ENCODE assay signal across 8 cellular contexts in genomic region chr2:164015328-164016123, GRCh38.
A peak's percentile ranks its signal among the peaks of the same experiment; 100 is the strongest.
DNase-seq lines count a peak whose midpoint lies in the region; ATAC-seq and TF ChIP-seq lines count a peak whose summit lies in the region.

No MANE protein-coding gene starts in this region.

- H3K4me3 Mint-ChIP-seq in CD8-positive, alpha-beta T cell: no peak overlapping the region

- no CpG with 5 or more reads among the region's 12 CpGs for WGBS in neuronal stem cell (ENCODE audit: extremely low coverage in 2 of 2, insufficient read length in 2 of 2, insufficient replicate concordance in 1 of 2), 2 donors
- WGBS in adrenal gland, 4 donors: 69 to 76% (median 72%) methylated on average over 12 of the region's 12 CpGs

- CTCF ChIA-PET in CD8-positive, alpha-beta T cell (lab: Charles Lee): no interaction called here

- peak overlapping the region; percentile 52 for H3K27ac ChIP-seq in neuronal stem cell (replicated peaks; ENCODE audit: low read length)
- no peak overlapping the region for H3K27ac ChIP-seq in CD8-positive, alpha-beta T cell (ENCODE audit: low read depth, low read length)
- H3K27ac ChIP-seq in adrenal gland: no peak overlapping the region

- no peak overlapping the region for H2BK15ac ChIP-seq in neuronal stem cell (ENCODE audit: low read length)

- H3K4me1 ChIP-seq in neuronal stem cell (ENCODE audit: control insufficient read depth in 2 of 2, insufficient read depth in 1 of 2, low read depth in 1 of 2, low read length in 2 of 2) (peaks cover 12 to 18% of the 10 kb centered on the region in 2 donors), adrenal gland (replicated peaks in 1 of 2) (no peaks in the 10 kb centered on the region)
- no peaks in the 10 kb centered on the region for H3K4me1 ChIP-seq in CD8-positive, alpha-beta T cell (ENCODE audit: insufficient read depth, low read length)

- H2AFZ ChIP-seq in neuronal stem cell (ENCODE audit: low read length): peak overlapping the region; percentile 71

- no peaks in the 10 kb centered on the region for H3K27me3 Mint-ChIP-seq in CD8-positive, alpha-beta T cell (ENCODE audit: low read depth)

- no peak overlapping the region for H3K4ac ChIP-seq in neuronal stem cell (ENCODE audit: low read length)

- H3K9me3 Mint-ChIP-seq in CD8-positive, alpha-beta T cell: peaks cover 11% of the 10 kb centered on the region

- H4K91ac ChIP-seq in neuronal stem cell (ENCODE audit: low read depth, low read length, poor library complexity): no peak overlapping the region

- no peak overlapping the region for H3K23ac ChIP-seq in neuronal stem cell (ENCODE audit: low read depth, low read length, poor library complexity)

- H3K4me3 ChIP-seq in neuronal stem cell (ENCODE audit: low read length in 2 of 2): no peak overlapping the region
- no peak overlapping the region for H3K4me3 ChIP-seq in CD8-positive, alpha-beta T cell (ENCODE audit: low read depth, low read length)
- H3K4me3 ChIP-seq in adrenal gland: no peak overlapping the region

- H3K18ac ChIP-seq in neuronal stem cell (ENCODE audit: low read length): no peak overlapping the region

- H2BK12ac ChIP-seq in neuronal stem cell (ENCODE audit: low read length): no peak overlapping the region

- H2AK5ac ChIP-seq in neuronal stem cell (ENCODE audit: low read depth, low read length): no peak overlapping the region

- no peak for TF ChIP-seq CTCF in CD8-positive, alpha-beta T cell (IDR thresholded peaks at IDR 0.05)
- TF ChIP-seq CTCF in adrenal gland (IDR thresholded peaks at IDR 0.05): no peak

- no peaks in the 10 kb centered on the region for H3K36me3 ChIP-seq in neuronal stem cell (replicated peaks in 1 of 2; ENCODE audit: control insufficient read depth in 2 of 2, insufficient read depth in 2 of 2, low read length in 2 of 2)
- no peaks in the 10 kb centered on the region for H3K36me3 ChIP-seq in CD8-positive, alpha-beta T cell (ENCODE audit: insufficient read depth, low read length)
- no peaks in the 10 kb centered on the region for H3K36me3 ChIP-seq in adrenal gland (replicated peaks in 1 of 2)

- H2BK120ac ChIP-seq in neuronal stem cell (ENCODE audit: low read depth, low read length): no peak overlapping the region

- no peak overlapping the region for H3K14ac ChIP-seq in neuronal stem cell (ENCODE audit: low read length)

- DNase-seq in neuronal stem cell (ENCODE audit: low spot score) (no peak), adrenal gland (no peak), SKM-1 (lab: John Stamatoyannopoulos, UW; ENCODE audit: unreplicated experiment) (no peak)
- DNase-seq in activated T-cell treated with anti-CD3 and anti-CD28 coated beads, Interleukin-2, amount 50 U/mL, for 1 hour: no peak
- no peak for DNase-seq in CD8-positive, alpha-beta T cell

- H3K36me3 Mint-ChIP-seq in CD8-positive, alpha-beta T cell: no peaks in the 10 kb centered on the region

- no peaks in the 10 kb centered on the region for H3K79me1 ChIP-seq in neuronal stem cell (ENCODE audit: low read depth, low read length)

- H2BK5ac ChIP-seq in neuronal stem cell (ENCODE audit: low read length): no peak overlapping the region

- H3K27me3 ChIP-seq in neuronal stem cell (ENCODE audit: control insufficient read depth in 3 of 3, insufficient read depth in 3 of 3, low read depth in 1 of 3, low read length in 3 of 3) (no peaks in the 10 kb centered on the region), adrenal gland (no peaks in the 10 kb centered on the region)
- no peaks in the 10 kb centered on the region for H3K27me3 ChIP-seq in CD8-positive, alpha-beta T cell (ENCODE audit: insufficient read depth, low read length)

- peak; percentile 97 for ATAC-seq in GM18519 (IDR thresholded peaks at IDR 0.05; ENCODE audit: low FRiP score, unreplicated experiment)
- ATAC-seq in HG02678 (IDR thresholded peaks at IDR 0.05; ENCODE audit: unreplicated experiment): peak; percentile 95
- no peak for ATAC-seq in CD8-positive, alpha-beta T cell

- no peak overlapping the region for H4K8ac ChIP-seq in neuronal stem cell (ENCODE audit: low read depth, low read length)

- H3K9ac ChIP-seq in neuronal stem cell (ENCODE audit: low read depth, low read length, poor library complexity): no peak overlapping the region

- H3K27ac Mint-ChIP-seq in CD8-positive, alpha-beta T cell: no peak overlapping the region

- H3K9me3 ChIP-seq in neuronal stem cell (replicated peaks in 1 of 2; ENCODE audit: control insufficient read depth in 2 of 2, insufficient read depth in 1 of 2, low read depth in 1 of 2, low read length in 2 of 2) (no peaks in the 10 kb centered on the region), adrenal gland (replicated peaks in 1 of 3) (peaks cover 0 to 7% (median 0%) of the 10 kb centered on the region in 3 donors)
- H3K9me3 ChIP-seq in CD8-positive, alpha-beta T cell (ENCODE audit: low read length): no peaks in the 10 kb centered on the region

- intact Hi-C loops in CD8-positive, alpha-beta T cell (cut with DNase I, micrococcal nuclease): no loop called here
- intact Hi-C loops in adrenal gland (cut with DNase I): no loop called here

- TF ChIP-seq POLR2A in adrenal gland (IDR thresholded peaks at IDR 0.05): no peak

- H3K4me2 ChIP-seq in neuronal stem cell (ENCODE audit: insufficient read depth, low read length, poor library complexity, severe bottlenecking): no peak overlapping the region

- no peaks in the 10 kb centered on the region for H3K4me1 Mint-ChIP-seq in CD8-positive, alpha-beta T cell (ENCODE audit: low read depth)

- POLR2A ChIA-PET in CD8-positive, alpha-beta T cell (lab: Charles Lee): no interaction called here

TF ChIP-seq in PFSK-1, 5 proteins besides CTCF, POLR2A, EP300 and RAD21:
- TF ChIP-seq REST (IDR thresholded peaks at IDR 0.05; ENCODE audit: insufficient read depth in 1 of 2, low read depth in 2 of 2, low read length in 2 of 2): 0 out of 4 replicates have a peak, but pooled peaks of 1 of the 2 experiments have one; percentile 32
- no peak for TF ChIP-seq FOXP2 (optimal IDR thresholded peaks at IDR 0.05; ENCODE audit: borderline replicate concordance, extremely low read depth, extremely low read length, insufficient read depth)
- TF ChIP-seq POLR2AphosphoS5 (IDR thresholded peaks at IDR 0.05; ENCODE audit: low read depth, low read length): peak; percentile 59; the same call in 1 of the 2 replicates
